In genomic region chr6:148855744-148856143, GRCh38 we compare ENCODE assay signal across 1 cellular context.
TF ChIP-seq lines count a peak whose summit lies in the region.

No MANE protein-coding gene starts in this region.

TF ChIP-seq in GM12878, 131 proteins besides CTCF, POLR2A, EP300 and RAD21 (continued from another document):
- TF ChIP-seq, protein P1, sequence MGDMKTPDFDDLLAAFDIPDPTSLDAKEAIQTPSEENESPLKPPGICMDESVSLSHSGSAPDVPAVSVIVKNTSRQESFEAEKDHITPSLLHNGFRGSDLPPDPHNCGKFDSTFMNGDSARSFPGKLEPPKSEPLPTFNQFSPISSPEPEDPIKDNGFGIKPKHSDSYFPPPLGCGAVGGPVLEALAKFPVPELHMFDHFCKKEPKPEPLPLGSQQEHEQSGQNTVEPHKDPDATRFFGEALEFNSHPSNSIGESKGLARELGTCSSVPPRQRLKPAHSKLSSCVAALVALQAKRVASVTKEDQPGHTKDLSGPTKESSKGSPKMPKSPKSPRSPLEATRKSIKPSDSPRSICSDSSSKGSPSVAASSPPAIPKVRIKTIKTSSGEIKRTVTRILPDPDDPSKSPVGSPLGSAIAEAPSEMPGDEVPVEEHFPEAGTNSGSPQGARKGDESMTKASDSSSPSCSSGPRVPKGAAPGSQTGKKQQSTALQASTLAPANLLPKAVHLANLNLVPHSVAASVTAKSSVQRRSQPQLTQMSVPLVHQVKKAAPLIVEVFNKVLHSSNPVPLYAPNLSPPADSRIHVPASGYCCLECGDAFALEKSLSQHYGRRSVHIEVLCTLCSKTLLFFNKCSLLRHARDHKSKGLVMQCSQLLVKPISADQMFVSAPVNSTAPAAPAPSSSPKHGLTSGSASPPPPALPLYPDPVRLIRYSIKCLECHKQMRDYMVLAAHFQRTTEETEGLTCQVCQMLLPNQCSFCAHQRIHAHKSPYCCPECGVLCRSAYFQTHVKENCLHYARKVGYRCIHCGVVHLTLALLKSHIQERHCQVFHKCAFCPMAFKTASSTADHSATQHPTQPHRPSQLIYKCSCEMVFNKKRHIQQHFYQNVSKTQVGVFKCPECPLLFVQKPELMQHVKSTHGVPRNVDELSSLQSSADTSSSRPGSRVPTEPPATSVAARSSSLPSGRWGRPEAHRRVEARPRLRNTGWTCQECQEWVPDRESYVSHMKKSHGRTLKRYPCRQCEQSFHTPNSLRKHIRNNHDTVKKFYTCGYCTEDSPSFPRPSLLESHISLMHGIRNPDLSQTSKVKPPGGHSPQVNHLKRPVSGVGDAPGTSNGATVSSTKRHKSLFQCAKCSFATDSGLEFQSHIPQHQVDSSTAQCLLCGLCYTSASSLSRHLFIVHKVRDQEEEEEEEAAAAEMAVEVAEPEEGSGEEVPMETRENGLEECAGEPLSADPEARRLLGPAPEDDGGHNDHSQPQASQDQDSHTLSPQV (IDR thresholded peaks at IDR 0.05), result no peak
- TF ChIP-seq CREM (IDR thresholded peaks at IDR 0.05; ENCODE audit: low read depth), result no peak
- TF ChIP-seq ZNF622 (IDR thresholded peaks at IDR 0.05), result no peak
- TF ChIP-seq, protein P2, sequence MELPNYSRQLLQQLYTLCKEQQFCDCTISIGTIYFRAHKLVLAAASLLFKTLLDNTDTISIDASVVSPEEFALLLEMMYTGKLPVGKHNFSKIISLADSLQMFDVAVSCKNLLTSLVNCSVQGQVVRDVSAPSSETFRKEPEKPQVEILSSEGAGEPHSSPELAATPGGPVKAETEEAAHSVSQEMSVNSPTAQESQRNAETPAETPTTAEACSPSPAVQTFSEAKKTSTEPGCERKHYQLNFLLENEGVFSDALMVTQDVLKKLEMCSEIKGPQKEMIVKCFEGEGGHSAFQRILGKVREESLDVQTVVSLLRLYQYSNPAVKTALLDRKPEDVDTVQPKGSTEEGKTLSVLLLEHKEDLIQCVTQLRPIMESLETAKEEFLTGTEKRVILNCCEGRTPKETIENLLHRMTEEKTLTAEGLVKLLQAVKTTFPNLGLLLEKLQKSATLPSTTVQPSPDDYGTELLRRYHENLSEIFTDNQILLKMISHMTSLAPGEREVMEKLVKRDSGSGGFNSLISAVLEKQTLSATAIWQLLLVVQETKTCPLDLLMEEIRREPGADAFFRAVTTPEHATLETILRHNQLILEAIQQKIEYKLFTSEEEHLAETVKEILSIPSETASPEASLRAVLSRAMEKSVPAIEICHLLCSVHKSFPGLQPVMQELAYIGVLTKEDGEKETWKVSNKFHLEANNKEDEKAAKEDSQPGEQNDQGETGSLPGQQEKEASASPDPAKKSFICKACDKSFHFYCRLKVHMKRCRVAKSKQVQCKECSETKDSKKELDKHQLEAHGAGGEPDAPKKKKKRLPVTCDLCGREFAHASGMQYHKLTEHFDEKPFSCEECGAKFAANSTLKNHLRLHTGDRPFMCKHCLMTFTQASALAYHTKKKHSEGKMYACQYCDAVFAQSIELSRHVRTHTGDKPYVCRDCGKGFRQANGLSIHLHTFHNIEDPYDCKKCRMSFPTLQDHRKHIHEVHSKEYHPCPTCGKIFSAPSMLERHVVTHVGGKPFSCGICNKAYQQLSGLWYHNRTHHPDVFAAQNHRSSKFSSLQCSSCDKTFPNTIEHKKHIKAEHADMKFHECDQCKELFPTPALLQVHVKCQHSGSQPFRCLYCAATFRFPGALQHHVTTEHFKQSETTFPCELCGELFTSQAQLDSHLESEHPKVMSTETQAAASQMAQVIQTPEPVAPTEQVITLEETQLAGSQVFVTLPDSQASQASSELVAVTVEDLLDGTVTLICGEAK (IDR thresholded peaks at IDR 0.05; ENCODE audit: borderline replicate concordance), result no peak
- no peak for TF ChIP-seq BACH1 (IDR thresholded peaks at IDR 0.05; ENCODE audit: borderline replicate concordance)
- TF ChIP-seq PBX3 (IDR thresholded peaks at IDR 0.05; ENCODE audit: insufficient replicate concordance, low read depth, low read length), result no peak
- TF ChIP-seq, protein P3, sequence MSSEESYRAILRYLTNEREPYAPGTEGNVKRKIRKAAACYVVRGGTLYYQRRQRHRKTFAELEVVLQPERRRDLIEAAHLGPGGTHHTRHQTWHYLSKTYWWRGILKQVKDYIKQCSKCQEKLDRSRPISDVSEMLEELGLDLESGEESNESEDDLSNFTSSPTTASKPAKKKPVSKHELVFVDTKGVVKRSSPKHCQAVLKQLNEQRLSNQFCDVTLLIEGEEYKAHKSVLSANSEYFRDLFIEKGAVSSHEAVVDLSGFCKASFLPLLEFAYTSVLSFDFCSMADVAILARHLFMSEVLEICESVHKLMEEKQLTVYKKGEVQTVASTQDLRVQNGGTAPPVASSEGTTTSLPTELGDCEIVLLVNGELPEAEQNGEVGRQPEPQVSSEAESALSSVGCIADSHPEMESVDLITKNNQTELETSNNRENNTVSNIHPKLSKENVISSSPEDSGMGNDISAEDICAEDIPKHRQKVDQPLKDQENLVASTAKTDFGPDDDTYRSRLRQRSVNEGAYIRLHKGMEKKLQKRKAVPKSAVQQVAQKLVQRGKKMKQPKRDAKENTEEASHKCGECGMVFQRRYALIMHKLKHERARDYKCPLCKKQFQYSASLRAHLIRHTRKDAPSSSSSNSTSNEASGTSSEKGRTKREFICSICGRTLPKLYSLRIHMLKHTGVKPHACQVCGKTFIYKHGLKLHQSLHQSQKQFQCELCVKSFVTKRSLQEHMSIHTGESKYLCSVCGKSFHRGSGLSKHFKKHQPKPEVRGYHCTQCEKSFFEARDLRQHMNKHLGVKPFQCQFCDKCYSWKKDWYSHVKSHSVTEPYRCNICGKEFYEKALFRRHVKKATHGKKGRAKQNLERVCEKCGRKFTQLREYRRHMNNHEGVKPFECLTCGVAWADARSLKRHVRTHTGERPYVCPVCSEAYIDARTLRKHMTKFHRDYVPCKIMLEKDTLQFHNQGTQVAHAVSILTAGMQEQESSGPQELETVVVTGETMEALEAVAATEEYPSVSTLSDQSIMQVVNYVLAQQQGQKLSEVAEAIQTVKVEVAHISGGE (CRISPR knock-in tag; IDR thresholded peaks at IDR 0.05), result no peak
- TF ChIP-seq, protein P4, sequence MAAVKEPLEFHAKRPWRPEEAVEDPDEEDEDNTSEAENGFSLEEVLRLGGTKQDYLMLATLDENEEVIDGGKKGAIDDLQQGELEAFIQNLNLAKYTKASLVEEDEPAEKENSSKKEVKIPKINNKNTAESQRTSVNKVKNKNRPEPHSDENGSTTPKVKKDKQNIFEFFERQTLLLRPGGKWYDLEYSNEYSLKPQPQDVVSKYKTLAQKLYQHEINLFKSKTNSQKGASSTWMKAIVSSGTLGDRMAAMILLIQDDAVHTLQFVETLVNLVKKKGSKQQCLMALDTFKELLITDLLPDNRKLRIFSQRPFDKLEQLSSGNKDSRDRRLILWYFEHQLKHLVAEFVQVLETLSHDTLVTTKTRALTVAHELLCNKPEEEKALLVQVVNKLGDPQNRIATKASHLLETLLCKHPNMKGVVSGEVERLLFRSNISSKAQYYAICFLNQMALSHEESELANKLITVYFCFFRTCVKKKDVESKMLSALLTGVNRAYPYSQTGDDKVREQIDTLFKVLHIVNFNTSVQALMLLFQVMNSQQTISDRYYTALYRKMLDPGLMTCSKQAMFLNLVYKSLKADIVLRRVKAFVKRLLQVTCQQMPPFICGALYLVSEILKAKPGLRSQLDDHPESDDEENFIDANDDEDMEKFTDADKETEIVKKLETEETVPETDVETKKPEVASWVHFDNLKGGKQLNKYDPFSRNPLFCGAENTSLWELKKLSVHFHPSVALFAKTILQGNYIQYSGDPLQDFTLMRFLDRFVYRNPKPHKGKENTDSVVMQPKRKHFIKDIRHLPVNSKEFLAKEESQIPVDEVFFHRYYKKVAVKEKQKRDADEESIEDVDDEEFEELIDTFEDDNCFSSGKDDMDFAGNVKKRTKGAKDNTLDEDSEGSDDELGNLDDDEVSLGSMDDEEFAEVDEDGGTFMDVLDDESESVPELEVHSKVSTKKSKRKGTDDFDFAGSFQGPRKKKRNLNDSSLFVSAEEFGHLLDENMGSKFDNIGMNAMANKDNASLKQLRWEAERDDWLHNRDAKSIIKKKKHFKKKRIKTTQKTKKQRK (IDR thresholded peaks at IDR 0.05; ENCODE audit: low read depth, low read length), result no peak
- TF ChIP-seq RB1 (IDR thresholded peaks at IDR 0.05; ENCODE audit: borderline replicate concordance), result no peak
TF ChIP-seq in GM12878: peak in this region for 0.
